Comparison of ENCODE assay signal across 8 cellular contexts in the genomic region with DNA sequence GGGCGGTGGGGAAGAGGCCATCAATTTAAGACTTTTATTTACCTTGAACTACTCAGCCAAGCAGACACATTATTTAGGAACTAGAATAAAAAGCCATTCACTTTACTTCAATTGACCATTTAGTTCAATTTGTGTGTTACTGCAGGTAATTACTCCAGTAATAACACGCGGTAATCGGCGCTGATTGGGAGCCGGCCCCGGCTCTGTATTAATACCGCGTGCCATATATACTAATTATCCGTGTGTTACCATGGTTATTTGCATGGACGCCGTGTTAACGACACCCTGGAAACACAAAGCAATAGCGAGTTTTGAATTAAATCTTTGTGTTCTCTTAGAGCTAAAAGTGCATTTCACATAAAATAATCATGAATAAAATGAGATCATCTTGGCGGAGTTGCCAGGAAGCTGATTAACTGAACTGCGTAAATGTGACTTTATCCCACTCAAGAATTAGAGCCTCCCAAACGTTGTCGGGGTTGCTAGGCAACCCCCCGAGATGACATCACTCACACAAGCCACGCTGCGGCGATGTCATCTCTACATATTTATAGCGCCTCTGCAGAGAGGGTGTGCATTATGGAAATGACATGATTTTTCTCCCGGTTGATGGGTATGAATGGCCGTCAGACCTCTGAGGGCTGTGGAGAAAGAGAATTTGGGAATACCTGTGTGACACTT. TPM values are rescaled to one million over a fixed set of nuclear protein-coding genes. Genes with fewer than 3 reads are reported as not detected.
A peak's percentile ranks its signal among the peaks of the same experiment; 100 is the strongest.
DNase-seq lines count a peak whose midpoint lies in the region; ATAC-seq lines count a peak whose summit lies in the region.
"Had no signal": no experiment of that assay in that cellular context is flagged by ENCODE, and none has a peak within 500 bp of the region (broad histone marks: within the 10 kb centered on the region; RNA-seq: fewer than 3 reads in every experiment).

No MANE protein-coding gene starts in this region.

- H3K27ac ChIP-seq in angular gyrus (ENCODE audit: low read depth, low read length) = peak overlapping the region; percentile 69
- peak overlapping the region; percentile 78 for H3K27ac ChIP-seq in temporal lobe (ENCODE audit: low read depth, low read length)

- no peak overlapping the region for H3K27ac Mint-ChIP-seq in activated T-helper 2 cell treated with anti-CD3 and anti-CD28 coated beads, Interferon-gamma antibody, Interleukin-2, Interleukin-4, amounts not matched to agents 10 μg/mL and 5 μg/mL and 100 μg/mL, durations not matched to agents 14 hours and 24 hours and 36 hours

- no peak overlapping the region for H3K4me3 Mint-ChIP-seq in activated T-helper 2 cell treated with anti-CD3 and anti-CD28 coated beads, Interferon-gamma antibody, Interleukin-2, Interleukin-4, amounts not matched to agents 10 μg/mL and 5 μg/mL and 100 μg/mL, durations not matched to agents 14 hours and 24 hours and 36 hours (ENCODE audit: low read depth)

- DNase-seq in NCI-H1092 treated with DMSO at 0.1 percent for 48 hours (lab: John Stamatoyannopoulos, UW) = peak; percentile 70
- DNase-seq in islet precursor cell = peak; percentile 54
- DNase-seq in stimulated activated CD8-positive, alpha-beta memory T cell treated with anti-CD3 and anti-CD28 coated beads, Interleukin-4, amount 100 ng/mL, for 48 hours = no peak
- DNase-seq in activated T-helper 2 cell treated with anti-CD3 and anti-CD28 coated beads, Interferon-gamma antibody, Interleukin-2, Interleukin-4, amounts not matched to agents 10 μg/mL and 5 μg/mL and 100 μg/mL, durations not matched to agents 14 hours and 24 hours and 36 hours (ENCODE audit: low spot score) = no peak
- DNase-seq: activated T-cell treated with anti-CD3 and anti-CD28 coated beads, Interleukin-2, amount 50 U/mL, for 1 hour had no signal

- peaks cover 26% of the 10 kb centered on the region for H3K27me3 Mint-ChIP-seq in activated T-helper 2 cell treated with anti-CD3 and anti-CD28 coated beads, Interferon-gamma antibody, Interleukin-2, Interleukin-4, amounts not matched to agents 10 μg/mL and 5 μg/mL and 100 μg/mL, durations not matched to agents 14 hours and 24 hours and 36 hours (ENCODE audit: low read depth)

- H3K36me3 Mint-ChIP-seq in activated T-helper 2 cell treated with anti-CD3 and anti-CD28 coated beads, Interferon-gamma antibody, Interleukin-2, Interleukin-4, amounts not matched to agents 10 μg/mL and 5 μg/mL and 100 μg/mL, durations not matched to agents 14 hours and 24 hours and 36 hours (ENCODE audit: low read depth) = no peaks in the 10 kb centered on the region

- no peaks in the 10 kb centered on the region for H3K4me1 Mint-ChIP-seq in activated T-helper 2 cell treated with anti-CD3 and anti-CD28 coated beads, Interferon-gamma antibody, Interleukin-2, Interleukin-4, amounts not matched to agents 10 μg/mL and 5 μg/mL and 100 μg/mL, durations not matched to agents 14 hours and 24 hours and 36 hours (ENCODE audit: low read depth)

- no peaks in the 10 kb centered on the region for H3K9me3 Mint-ChIP-seq in activated T-helper 2 cell treated with anti-CD3 and anti-CD28 coated beads, Interferon-gamma antibody, Interleukin-2, Interleukin-4, amounts not matched to agents 10 μg/mL and 5 μg/mL and 100 μg/mL, durations not matched to agents 14 hours and 24 hours and 36 hours

- intact Hi-C loops in activated T-helper 2 cell treated with anti-CD3 and anti-CD28 coated beads, Interferon-gamma antibody, Interleukin-2, Interleukin-4, amounts not matched to agents 10 μg/mL and 5 μg/mL and 100 μg/mL, durations not matched to agents 14 hours and 24 hours and 36 hours (cut with micrococcal nuclease) = no loop called here

- ATAC-seq in HG03108 (IDR thresholded peaks at IDR 0.05; ENCODE audit: unreplicated experiment) = no peak

RNA-seq across cellular contexts. Expression of gene RNU6ATAC, which starts 41.4 kb away (rescaled TPM):
- under 0.01 TPM for total RNA-seq in temporal lobe
- total RNA-seq in activated T-helper 2 cell treated with anti-CD3 and anti-CD28 coated beads, Interferon-gamma antibody, Interleukin-2, Interleukin-4, amounts not matched to agents 10 μg/mL and 5 μg/mL and 100 μg/mL, durations not matched to agents 14 hours and 24 hours and 36 hours = 44.0 and 58.7 TPM in 2 replicates

Comparison
In these comparisons a context has a peak if more than half of its experiments do, and no peak if none do; other contexts are left out.
1. DNase-seq: peak in NCI-H1092 treated with DMSO at 0.1 percent for 48 hours (single experiment) and islet precursor cell (single experiment); none in stimulated activated CD8-positive, alpha-beta memory T cell treated with anti-CD3 and anti-CD28 coated beads, Interleukin-4, amount 100 ng/mL, for 48 hours (single experiment) and activated T-helper 2 cell treated with anti-CD3 and anti-CD28 coated beads, Interferon-gamma antibody, Interleukin-2, Interleukin-4, amounts not matched to agents 10 μg/mL and 5 μg/mL and 100 μg/mL, durations not matched to agents 14 hours and 24 hours and 36 hours (single experiment).
2. RNA of gene RNU6ATAC, which starts 41.4 kb away (total RNA-seq): 44.0 to 58.7 TPM in activated T-helper 2 cell treated with anti-CD3 and anti-CD28 coated beads, Interferon-gamma antibody, Interleukin-2, Interleukin-4, amounts not matched to agents 10 μg/mL and 5 μg/mL and 100 μg/mL, durations not matched to agents 14 hours and 24 hours and 36 hours; under 0.01 TPM in temporal lobe (single experiment); every median in the first group is over 10 times any median in the second.